8 cellular contexts compared by ENCODE assay signal in genomic region chr11:124865902-124866851, GRCh38. TPM values are rescaled to one million over a fixed set of nuclear protein-coding genes. Genes with fewer than 3 reads are reported as not detected.
DNase-seq lines count a peak whose midpoint lies in the region; ATAC-seq lines count a peak whose summit lies in the region.

No MANE protein-coding gene starts in this region.

- no peak overlapping the region for H3K27ac Mint-ChIP-seq in activated naive CD4-positive, alpha-beta T cell treated with anti-CD3 and anti-CD28 coated beads, Interleukin-2, amount 50 U/mL, for 72 hours

- H3K4me3 ChIP-seq in NT2/D1 (ENCODE audit: insufficient read length, low read depth) = peak overlapping the region; percentile 39
- peak overlapping the region; percentile 36 for H3K4me3 ChIP-seq in skeletal muscle cell (ENCODE audit: low read depth, low read length)

- H3K36me3 Mint-ChIP-seq in activated naive CD4-positive, alpha-beta T cell treated with anti-CD3 and anti-CD28 coated beads, Interleukin-2, amount 50 U/mL, for 72 hours = peaks cover 0 to 14% of the 10 kb centered on the region in 2 donors

- peaks cover 93% of the 10 kb centered on the region for H3K27me3 ChIP-seq in NT2/D1 (ENCODE audit: insufficient read depth, insufficient read length)

- in situ Hi-C loops in ACHN (cut with HindIII; ENCODE audit: low pct_ligation_motif_present, low pct_unique_long_range_greater_than_20kb, low sequenced_read_pairs) = no loop called here

- H3K9ac ChIP-seq in NT2/D1 (ENCODE audit: insufficient read length, low read depth) = peak overlapping the region; percentile 56

- intact Hi-C loops in left cardiac atrium (cut with DNase I) = no loop called here

- H3K9me3 ChIP-seq in NT2/D1 (ENCODE audit: insufficient read depth, low read length) = peaks cover 3% of the 10 kb centered on the region; the same call in 1 of the 2 replicates

- H3K4me1 ChIP-seq in NT2/D1 (ENCODE audit: insufficient read depth, insufficient read length) = peaks cover 1% of the 10 kb centered on the region

- H3K9me3 Mint-ChIP-seq in activated naive CD4-positive, alpha-beta T cell treated with anti-CD3 and anti-CD28 coated beads, Interleukin-2, amount 50 U/mL, for 72 hours = no peaks in the 10 kb centered on the region

- peak; percentile 60 for ATAC-seq in GM19351 (IDR thresholded peaks at IDR 0.05; ENCODE audit: unreplicated experiment)
- ATAC-seq in activated naive CD4-positive, alpha-beta T cell treated with anti-CD3 and anti-CD28 coated beads, Interleukin-2, amount 50 U/mL, for 72 hours = peak; percentile 68 to 74
- ATAC-seq in left cardiac atrium = peak; percentile 32 to 50

- H3K36me3 ChIP-seq in NT2/D1 (ENCODE audit: insufficient read depth, insufficient read length, low read length) = no peaks in the 10 kb centered on the region

- DNase-seq in ACHN (peak; percentile 22), NT2/D1 (ENCODE audit: low read depth, low spot score) (peak; percentile 32), left cardiac atrium (no peak), skeletal muscle cell (ENCODE audit: low read depth) (no peak), putamen (ENCODE audit: low spot score) (no peak), OCI-M1 (lab: John Stamatoyannopoulos, UW) (no peak)
- peak; percentile 60 to 74 for DNase-seq in activated naive CD4-positive, alpha-beta T cell treated with anti-CD3 and anti-CD28 coated beads, Interleukin-2, amount 50 U/mL, for 72 hours (ENCODE audit: low spot score in 2 of 2)

RNA-seq across cellular contexts. Expression of gene ROBO3, which starts 0.9 kb away (rescaled TPM):
- 10 to 100 TPM; 18.0 to 24.4 TPM for total RNA-seq in activated naive CD4-positive, alpha-beta T cell treated with anti-CD3 and anti-CD28 coated beads, Interleukin-2, amount 50 U/mL, for 72 hours
- 10 to 100 TPM; 11.1 to 11.5 TPM for total RNA-seq in left cardiac atrium

RNA-seq across cellular contexts. Expression of gene ROBO4, which starts 31.5 kb away (rescaled TPM):
- total RNA-seq in activated naive CD4-positive, alpha-beta T cell treated with anti-CD3 and anti-CD28 coated beads, Interleukin-2, amount 50 U/mL, for 72 hours = not detected
- total RNA-seq in left cardiac atrium = 10 to 100 TPM; 18.9 to 43.3 TPM

RNA-seq across cellular contexts. Expression of gene HEPN1, which starts 52.9 kb away (rescaled TPM):
- total RNA-seq in activated naive CD4-positive, alpha-beta T cell treated with anti-CD3 and anti-CD28 coated beads, Interleukin-2, amount 50 U/mL, for 72 hours = not detected
- total RNA-seq in left cardiac atrium = not detected

Comparison
In these comparisons a context has a peak if more than half of its experiments do, and no peak if none do; other contexts are left out.
1. DNase-seq: peak in ACHN (single experiment), NT2/D1 (single experiment) and activated naive CD4-positive, alpha-beta T cell treated with anti-CD3 and anti-CD28 coated beads, Interleukin-2, amount 50 U/mL, for 72 hours (2 of 2); none in left cardiac atrium (single experiment), skeletal muscle cell (single experiment), putamen (single experiment) and OCI-M1 (single experiment).
2. RNA of gene ROBO4, which starts 31.5 kb away (total RNA-seq): 18.9 to 43.3 TPM in left cardiac atrium; not detected in activated naive CD4-positive, alpha-beta T cell treated with anti-CD3 and anti-CD28 coated beads, Interleukin-2, amount 50 U/mL, for 72 hours; every median in the first group is over 10 times any median in the second.
3. Peak in every context shown above with its lines, with median percentiles within 50 percentile points of each other: ATAC-seq.